In the genomic region with DNA sequence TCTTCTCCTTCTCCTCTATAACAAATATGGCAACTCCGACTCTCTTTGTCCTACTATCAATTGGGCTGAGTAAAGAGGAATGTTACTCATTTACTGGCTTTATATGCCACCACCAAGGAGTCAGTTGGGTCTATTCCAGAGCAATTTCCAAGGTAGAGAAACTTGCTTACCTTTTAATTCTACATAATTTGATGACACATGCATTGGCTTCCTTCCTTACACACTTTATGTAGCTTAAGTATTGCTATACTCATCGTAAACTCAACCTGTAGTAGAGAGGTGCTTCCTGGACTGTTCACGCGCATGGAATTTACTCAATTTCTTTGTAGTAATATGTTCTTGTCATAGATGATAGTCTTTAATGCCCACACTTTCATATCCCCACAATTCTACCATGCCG, we compare ENCODE assay signal across 22 cellular contexts.
DNase-seq lines count a peak whose midpoint lies in the region; ATAC-seq, FAIRE-seq and TF ChIP-seq lines count a peak whose summit lies in the region.
"Had no signal": no experiment of that assay in that cellular context is flagged by ENCODE, and none has a peak within 500 bp of the region (broad histone marks: within the 10 kb centered on the region; RNA-seq: fewer than 3 reads in every experiment).

No MANE protein-coding gene starts in this region.

- CTCF ChIA-PET in CD8-positive, alpha-beta T cell (lab: Charles Lee): no interaction called here
- CTCF ChIA-PET in IMR-90 (lab: Yijun Ruan, JAX): no interaction called here

- WGBS in IMR-90 (ENCODE audit: extremely low coverage in 2 of 2, insufficient read length in 1 of 2), 2 experiments: no CpG with 5 or more reads among the region's 5 CpGs
- 59 to 77% methylated on average over 5 of the region's 5 CpGs for WGBS in esophagus squamous epithelium, 2 donors

- no peak overlapping the region for H4K8ac ChIP-seq in IMR-90 (ENCODE audit: low read depth in 2 of 2, low read length in 2 of 2)

- no peak overlapping the region for H3K4ac ChIP-seq in IMR-90 (ENCODE audit: low read depth, low read length)

- peak overlapping the region; percentile 53 for H2BK5ac ChIP-seq in IMR-90 (ENCODE audit: low read depth, low read length, poor library complexity, severe bottlenecking)

- POLR2A ChIA-PET in CD8-positive, alpha-beta T cell (lab: Charles Lee): no interaction called here
- POLR2A ChIA-PET in IMR-90 (lab: Charles Lee; ENCODE audit: unreplicated experiment): no interaction called here

- H3K14ac ChIP-seq in IMR-90 (replicated peaks; ENCODE audit: low read depth, low read length): no peak overlapping the region

- no peaks in the 10 kb centered on the region for H3K9me3 Mint-ChIP-seq in CD8-positive, alpha-beta T cell
- H3K9me3 Mint-ChIP-seq in activated T-helper 2 cell treated with anti-CD3 and anti-CD28 coated beads, Interferon-gamma antibody, Interleukin-2, Interleukin-4, amounts not matched to agents 10 μg/mL and 5 μg/mL and 100 μg/mL, durations not matched to agents 14 hours and 24 hours and 36 hours: peaks cover 5% of the 10 kb centered on the region
- H3K9me3 Mint-ChIP-seq: IgD-negative memory B cell had no signal

- no peaks in the 10 kb centered on the region for H3K27me3 ChIP-seq in CD8-positive, alpha-beta T cell (ENCODE audit: insufficient read depth, low read length)
- no peaks in the 10 kb centered on the region for H3K27me3 ChIP-seq in IMR-90 (ENCODE audit: control insufficient read depth, insufficient read depth, low read length)
- no peaks in the 10 kb centered on the region for H3K27me3 ChIP-seq in esophagus squamous epithelium
- H3K27me3 ChIP-seq in lower lobe of right lung (ENCODE audit: low read depth): no peaks in the 10 kb centered on the region

- H3K4me3 Mint-ChIP-seq in CD8-positive, alpha-beta T cell: no peak overlapping the region
- H3K4me3 Mint-ChIP-seq in activated T-helper 2 cell treated with anti-CD3 and anti-CD28 coated beads, Interferon-gamma antibody, Interleukin-2, Interleukin-4, amounts not matched to agents 10 μg/mL and 5 μg/mL and 100 μg/mL, durations not matched to agents 14 hours and 24 hours and 36 hours (ENCODE audit: low read depth): no peak overlapping the region
- H3K4me3 Mint-ChIP-seq: B cell, CD14-positive monocyte, IgD-negative memory B cell had no signal

- peaks cover 44% of the 10 kb centered on the region for H3K36me3 Mint-ChIP-seq in CD8-positive, alpha-beta T cell
- H3K36me3 Mint-ChIP-seq in activated T-helper 2 cell treated with anti-CD3 and anti-CD28 coated beads, Interferon-gamma antibody, Interleukin-2, Interleukin-4, amounts not matched to agents 10 μg/mL and 5 μg/mL and 100 μg/mL, durations not matched to agents 14 hours and 24 hours and 36 hours (ENCODE audit: low read depth): peaks cover 29% of the 10 kb centered on the region
- H3K36me3 Mint-ChIP-seq: CD14-positive monocyte had no signal

- intact Hi-C loops in CD8-positive, alpha-beta T cell (cut with DNase I, micrococcal nuclease): no loop called here
- intact Hi-C loops in IMR-90 (cut with micrococcal nuclease) (no loop called here), mucosa of descending colon (cut with DNase I, micrococcal nuclease) (no loop called here), esophagus squamous epithelium (cut with DNase I) (no loop called here), lower lobe of right lung (cut with DNase I) (no loop called here)
- intact Hi-C loops in activated T-helper 2 cell treated with anti-CD3 and anti-CD28 coated beads, Interferon-gamma antibody, Interleukin-2, Interleukin-4, amounts not matched to agents 10 μg/mL and 5 μg/mL and 100 μg/mL, durations not matched to agents 14 hours and 24 hours and 36 hours (cut with micrococcal nuclease): no loop called here

- no peak overlapping the region for H3K9ac ChIP-seq in IMR-90 (ENCODE audit: low read depth, low read length)

- no peak for FAIRE-seq in HTR-8/SVneo (lab: Jason Lieb, UNC)
- FAIRE-seq: A549, GM19239, H1 had no signal

- dilution Hi-C loops in IMR-90 (cut with HindIII; ENCODE audit: low sequenced_read_pairs, unreplicated experiment): no loop called here

- H2AK5ac ChIP-seq in IMR-90 (ENCODE audit: low read depth, low read length): no peak overlapping the region

- no peak overlapping the region for H3K4me2 ChIP-seq in IMR-90 (ENCODE audit: low read depth, low read length)
- H3K4me2 ChIP-seq: A549 had no signal

- no peak for TF ChIP-seq RAD21 in IMR-90 (IDR thresholded peaks at IDR 0.05; ENCODE audit: low read length)

- peaks cover 4% of the 10 kb centered on the region for H3K36me3 ChIP-seq in CD8-positive, alpha-beta T cell (ENCODE audit: insufficient read depth, low read length)
- peaks cover 9% of the 10 kb centered on the region for H3K36me3 ChIP-seq in IMR-90 (ENCODE audit: control insufficient read depth, insufficient read depth, low read length)
- no peaks in the 10 kb centered on the region for H3K36me3 ChIP-seq in mucosa of descending colon (ENCODE audit: low read depth)
- peaks cover 0 to 15% (median 0%) of the 10 kb centered on the region in 3 donors for H3K36me3 ChIP-seq in esophagus squamous epithelium
- H3K36me3 ChIP-seq in lower lobe of right lung: peaks cover 32% of the 10 kb centered on the region

- H3K4me1 Mint-ChIP-seq in CD8-positive, alpha-beta T cell (ENCODE audit: low read depth): peaks cover 20% of the 10 kb centered on the region
- peaks cover 38% of the 10 kb centered on the region for H3K4me1 Mint-ChIP-seq in activated T-helper 2 cell treated with anti-CD3 and anti-CD28 coated beads, Interferon-gamma antibody, Interleukin-2, Interleukin-4, amounts not matched to agents 10 μg/mL and 5 μg/mL and 100 μg/mL, durations not matched to agents 14 hours and 24 hours and 36 hours (ENCODE audit: low read depth)
- H3K4me1 Mint-ChIP-seq: B cell, CD14-positive monocyte had no signal

- H2BK20ac ChIP-seq in IMR-90 (ENCODE audit: low read depth, low read length): no peak overlapping the region

- H3K27ac Mint-ChIP-seq in CD8-positive, alpha-beta T cell: peak overlapping the region; percentile 8
- H3K27ac Mint-ChIP-seq in activated T-helper 2 cell treated with anti-CD3 and anti-CD28 coated beads, Interferon-gamma antibody, Interleukin-2, Interleukin-4, amounts not matched to agents 10 μg/mL and 5 μg/mL and 100 μg/mL, durations not matched to agents 14 hours and 24 hours and 36 hours: no peak overlapping the region
- H3K27ac Mint-ChIP-seq: B cell, CD14-positive monocyte, IgD-negative memory B cell had no signal

- no peak overlapping the region for H2AK9ac ChIP-seq in IMR-90 (replicated peaks; ENCODE audit: low read depth, low read length, poor library complexity)

- H3K4me1 ChIP-seq in CD8-positive, alpha-beta T cell (ENCODE audit: insufficient read depth, low read length): no peaks in the 10 kb centered on the region
- H3K4me1 ChIP-seq in IMR-90 (ENCODE audit: control insufficient read depth, insufficient read depth, low read length) (peaks cover 12% of the 10 kb centered on the region), mucosa of descending colon (ENCODE audit: low read depth) (peaks cover 13% of the 10 kb centered on the region), esophagus squamous epithelium (peaks cover 0 to 22% (median 0%) of the 10 kb centered on the region in 3 donors), lower lobe of right lung (peaks cover 12% of the 10 kb centered on the region)

- peaks cover 53% of the 10 kb centered on the region; the same call in 1 of the 2 replicates for H4K20me1 ChIP-seq in IMR-90 (ENCODE audit: insufficient read depth, low read length)

- no peak for ATAC-seq in CD8-positive, alpha-beta T cell
- no peak for ATAC-seq in IMR-90 (ENCODE audit: low read depth)
- peak; percentile 78 for ATAC-seq in mucosa of descending colon
- no peak for ATAC-seq in lower lobe of right lung
- ATAC-seq: A549 had no signal

- TF ChIP-seq POLR2A in IMR-90 (IDR thresholded peaks at IDR 0.05; ENCODE audit: low read depth, low read length) (no peak), esophagus squamous epithelium (IDR thresholded peaks at IDR 0.05) (no peak)

- no peak overlapping the region for H2BK15ac ChIP-seq in IMR-90 (ENCODE audit: low read depth, low read length)

- H3K79me1 ChIP-seq in IMR-90 (ENCODE audit: low read depth in 1 of 2, low read length in 2 of 2): peaks cover 18 to 61% of the 10 kb centered on the region in 2 experiments

- H3K9me3 ChIP-seq in CD8-positive, alpha-beta T cell (ENCODE audit: low read length): no peaks in the 10 kb centered on the region
- H3K9me3 ChIP-seq in IMR-90 (ENCODE audit: control insufficient read depth, insufficient read depth, low read length) (no peaks in the 10 kb centered on the region), mucosa of descending colon (no peaks in the 10 kb centered on the region), esophagus squamous epithelium (no peaks in the 10 kb centered on the region), lower lobe of right lung (no peaks in the 10 kb centered on the region)
- H3K9me3 ChIP-seq: A549 had no signal

- no peak overlapping the region for H3K56ac ChIP-seq in IMR-90 (ENCODE audit: extremely low read depth, insufficient read depth, low read length)

- in situ Hi-C loops in IMR-90 (cut with MboI; ENCODE audit: low sequenced_read_pairs): no loop called here

- TF ChIP-seq CTCF in CD8-positive, alpha-beta T cell (IDR thresholded peaks at IDR 0.05): no peak
- no peak for TF ChIP-seq CTCF in IMR-90 (conservative IDR thresholded peaks at IDR 0.05; ENCODE audit: low read depth, low read length)
- no peak for TF ChIP-seq CTCF in epithelial cell of esophagus (IDR thresholded peaks at IDR 0.05; ENCODE audit: insufficient read depth, low read depth, low read length, missing control alignments)
- no peak for TF ChIP-seq CTCF in mucosa of descending colon (IDR thresholded peaks at IDR 0.05)
- no peak for TF ChIP-seq CTCF in esophagus squamous epithelium (IDR thresholded peaks at IDR 0.05)
- no peak for TF ChIP-seq CTCF in lower lobe of right lung (IDR thresholded peaks at IDR 0.05)

- H4K91ac ChIP-seq in IMR-90 (ENCODE audit: insufficient read depth, low read depth, low read length): no peak overlapping the region

- no peak overlapping the region for H3K18ac ChIP-seq in IMR-90 (ENCODE audit: low read depth, low read length)

- H3K23ac ChIP-seq in IMR-90 (ENCODE audit: low read depth, low read length): no peak overlapping the region

- no peak overlapping the region for H3K4me3 ChIP-seq in CD8-positive, alpha-beta T cell (ENCODE audit: low read depth, low read length)
- H3K4me3 ChIP-seq in IMR-90 (ENCODE audit: insufficient read depth, low read depth, low read length) (no peak overlapping the region), epithelial cell of esophagus (ENCODE audit: low read length) (no peak overlapping the region), mucosa of descending colon (no peak overlapping the region), esophagus squamous epithelium (no peak overlapping the region), lower lobe of right lung (no peak overlapping the region)
- H3K4me3 ChIP-seq: A549 had no signal

- no peaks in the 10 kb centered on the region for H3K27me3 Mint-ChIP-seq in CD8-positive, alpha-beta T cell (ENCODE audit: low read depth)
- no peaks in the 10 kb centered on the region for H3K27me3 Mint-ChIP-seq in activated T-helper 2 cell treated with anti-CD3 and anti-CD28 coated beads, Interferon-gamma antibody, Interleukin-2, Interleukin-4, amounts not matched to agents 10 μg/mL and 5 μg/mL and 100 μg/mL, durations not matched to agents 14 hours and 24 hours and 36 hours (ENCODE audit: low read depth)
- H3K27me3 Mint-ChIP-seq: B cell, IgD-negative memory B cell had no signal

- no peak overlapping the region for H4K5ac ChIP-seq in IMR-90 (ENCODE audit: low read depth, low read length)

- H2AFZ ChIP-seq in IMR-90 (replicated peaks; ENCODE audit: low read length, poor library complexity): no peak overlapping the region

- no peak overlapping the region for H3K27ac ChIP-seq in CD8-positive, alpha-beta T cell (ENCODE audit: low read depth, low read length)
- H3K27ac ChIP-seq in IMR-90 (ENCODE audit: insufficient read depth, low read length) (no peak overlapping the region), esophagus squamous epithelium (peak overlapping the region in 2 of 4 donors; percentile 27 to 29), lower lobe of right lung (no peak overlapping the region)
- H3K27ac ChIP-seq: A549, HL-60 had no signal

- peaks cover 17% of the 10 kb centered on the region for H3K9me1 ChIP-seq in IMR-90 (ENCODE audit: insufficient read depth, low read length)

- DNase-seq in CD8-positive, alpha-beta T cell: no peak
- DNase-seq in IMR-90 (no peak), epithelial cell of esophagus (ENCODE audit: low read depth) (peak; percentile 59), mucosa of descending colon (peak in 1 of 3 donors; percentile 28), esophagus squamous epithelium (lab: John Stamatoyannopoulos, UW) (no peak), lower lobe of right lung (no peak), HTR-8/SVneo (ENCODE audit: insufficient read length, low spot score) (no peak)
- DNase-seq in activated T-helper 2 cell treated with anti-CD3 and anti-CD28 coated beads, Interferon-gamma antibody, Interleukin-2, Interleukin-4, amounts not matched to agents 10 μg/mL and 5 μg/mL and 100 μg/mL, durations not matched to agents 14 hours and 24 hours and 36 hours (ENCODE audit: low spot score): no peak
- DNase-seq: DMS79, NCI-H1417, NCI-H187, NCI-H446 treated with DMSO at 0.1 percent for 48 hours, NCI-H526 treated with DMSO at 0.1 percent for 48 hours, RPMI8226, SHP77 had no signal

- no TSS peak for BruUV-seq in IMR-90 (replicated peaks; lab: Mats Ljungman, UMichigan)

- no peak overlapping the region for H2BK120ac ChIP-seq in IMR-90 (ENCODE audit: low read depth, low read length)
